In genomic region chr7:78734626-78735025, GRCh38 we compare ENCODE assay signal across 1 cellular context.
TF ChIP-seq lines count a peak whose summit lies in the region.

No MANE protein-coding gene starts in this region.

TF ChIP-seq in GM12878, 131 proteins besides CTCF, POLR2A, EP300 and RAD21 (continued from another document):
- no peak for TF ChIP-seq CEBPB (IDR thresholded peaks at IDR 0.05; ENCODE audit: borderline replicate concordance in 1 of 2, low read depth in 2 of 2, low read length in 2 of 2)
- TF ChIP-seq POU2F2 (IDR thresholded peaks at IDR 0.05; ENCODE audit: borderline replicate concordance, low read depth, low read length) = no peak
- no peak for TF ChIP-seq ESRRA (IDR thresholded peaks at IDR 0.05; ENCODE audit: low read length)
- no peak for TF ChIP-seq SMARCA5 (IDR thresholded peaks at IDR 0.05)
- no peak for TF ChIP-seq ZBTB11 (CRISPR knock-in tag; IDR thresholded peaks at IDR 0.05)
- TF ChIP-seq CHD1 (IDR thresholded peaks at IDR 0.05; ENCODE audit: low read depth, low read length) = no peak
- no peak for TF ChIP-seq NFYA (IDR thresholded peaks at IDR 0.05; ENCODE audit: borderline replicate concordance, low read depth, low read length)
- TF ChIP-seq CBX3 (IDR thresholded peaks at IDR 0.05; ENCODE audit: borderline replicate concordance, low read depth) = no peak
- no peak for TF ChIP-seq GATAD2B (conservative IDR thresholded peaks at IDR 0.05; ENCODE audit: low read depth)
- TF ChIP-seq FOXK2 (IDR thresholded peaks at IDR 0.05) = no peak
- TF ChIP-seq USF2 (IDR thresholded peaks at IDR 0.05; ENCODE audit: borderline replicate concordance, low read depth, low read length) = no peak
- TF ChIP-seq ZNF622 (IDR thresholded peaks at IDR 0.05) = no peak
- TF ChIP-seq PAX8 (IDR thresholded peaks at IDR 0.05) = no peak
